ENCODE assay signal across 20 cellular contexts in genomic region chr3:49712166-49712565, GRCh38. TPM values are rescaled to one million over a fixed set of nuclear protein-coding genes. Genes with fewer than 3 reads are reported as not detected.
"Had no signal": no experiment of that assay in that cellular context is flagged by ENCODE, and none has a peak within 500 bp of the region (broad histone marks: within the 10 kb centered on the region; RNA-seq: fewer than 3 reads in every experiment).

No MANE protein-coding gene starts in this region.

- DNase-seq: activated CD4-positive, alpha-beta T cell treated with anti-CD3 and anti-CD28 coated beads, Interleukin-2, amount 50 U/mL, for 1 hour; activated naive CD4-positive, alpha-beta T cell; brain microvascular endothelial cell; colonic mucosa; erythroblast; left ventricle myocardium inferior; naive thymus-derived CD4-positive, alpha-beta T cell; nucleus accumbens; retina; T-helper 1 cell; T1000; trophoblast cell had no signal

- H3K27ac ChIP-seq: brain microvascular endothelial cell, colonic mucosa, left ventricle myocardium inferior, suprapubic skin, vagina had no signal

- H3K36me3 ChIP-seq: brain microvascular endothelial cell, colonic mucosa had no signal

- H3K9me3 ChIP-seq: colonic mucosa, left ventricle myocardium inferior, suprapubic skin, vagina had no signal

- H3K27me3 ChIP-seq: brain microvascular endothelial cell, colonic mucosa, suprapubic skin, vagina had no signal

- H3K4me1 ChIP-seq: colonic mucosa, left ventricle myocardium inferior, suprapubic skin, vagina had no signal

- H3K9me3 Mint-ChIP-seq: activated T-helper 17 cell treated with anti-CD3 and anti-CD28 coated beads, Interleukin-2, amount 50 U/mL, for 72 hours; central memory CD8-positive, alpha-beta T cell; naive thymus-derived CD4-positive, alpha-beta T cell; stimulated activated naive CD8-positive, alpha-beta T cell treated with anti-CD3 and anti-CD28 coated beads, Interleukin-15, Interleukin-2, amounts not matched to agents 100 ng/mL and 50 ng/mL, for 24 hours had no signal

- H3K4me1 Mint-ChIP-seq: activated T-helper 17 cell treated with anti-CD3 and anti-CD28 coated beads, Interleukin-2, amount 50 U/mL, for 72 hours; central memory CD8-positive, alpha-beta T cell had no signal

- H3K4me3 Mint-ChIP-seq: activated T-helper 17 cell treated with anti-CD3 and anti-CD28 coated beads, Interleukin-2, amount 50 U/mL, for 72 hours; central memory CD8-positive, alpha-beta T cell; naive thymus-derived CD4-positive, alpha-beta T cell; stimulated activated naive CD8-positive, alpha-beta T cell treated with anti-CD3 and anti-CD28 coated beads, Interleukin-15, Interleukin-2, amounts not matched to agents 100 ng/mL and 50 ng/mL, for 24 hours had no signal

- ATAC-seq: activated T-helper 17 cell treated with anti-CD3 and anti-CD28 coated beads, Interleukin-2, amount 50 U/mL, for 72 hours had no signal

- H3K27me3 Mint-ChIP-seq: activated T-helper 17 cell treated with anti-CD3 and anti-CD28 coated beads, Interleukin-2, amount 50 U/mL, for 72 hours; central memory CD8-positive, alpha-beta T cell; naive thymus-derived CD4-positive, alpha-beta T cell; stimulated activated naive CD8-positive, alpha-beta T cell treated with anti-CD3 and anti-CD28 coated beads, Interleukin-15, Interleukin-2, amounts not matched to agents 100 ng/mL and 50 ng/mL, for 24 hours had no signal

- H3K4me3 ChIP-seq: colonic mucosa, left ventricle myocardium inferior, suprapubic skin, vagina had no signal

- H3K27ac Mint-ChIP-seq: activated T-helper 17 cell treated with anti-CD3 and anti-CD28 coated beads, Interleukin-2, amount 50 U/mL, for 72 hours; stimulated activated naive CD8-positive, alpha-beta T cell treated with anti-CD3 and anti-CD28 coated beads, Interleukin-15, Interleukin-2, amounts not matched to agents 100 ng/mL and 50 ng/mL, for 24 hours had no signal

RNA-seq across cellular contexts. Expression of gene AMIGO3, which starts 7.3 kb away (rescaled TPM):
- total RNA-seq: aorta, frontal cortex, kidney epithelial cell, left ventricle myocardium inferior, vagina had no signal
